In the genomic region with DNA sequence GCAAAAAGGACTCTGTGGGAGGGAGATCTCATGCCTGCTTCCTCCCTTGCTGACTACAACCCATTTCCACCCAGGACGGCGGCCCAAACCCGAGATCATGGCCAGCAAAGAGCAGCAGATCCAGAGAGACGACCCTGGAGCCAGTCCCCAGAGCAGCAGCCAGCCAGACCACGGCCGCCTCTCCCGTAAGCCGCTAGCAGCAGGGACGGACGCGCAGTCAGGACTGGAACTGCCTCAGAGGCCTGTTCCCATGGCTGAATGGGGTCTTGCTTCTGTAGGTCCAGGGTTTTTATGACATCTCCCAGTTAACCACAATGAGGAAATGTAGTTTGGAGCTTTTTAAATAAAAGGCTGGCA, we compare ENCODE assay signal across 21 cellular contexts.
"Had no signal": no experiment of that assay in that cellular context is flagged by ENCODE, and none has a peak within 500 bp of the region (broad histone marks: within the 10 kb centered on the region; RNA-seq: fewer than 3 reads in every experiment).

No MANE protein-coding gene starts in this region.

- H3K27ac Mint-ChIP-seq: activated CD4-positive, alpha-beta T cell treated with anti-CD3 and anti-CD28 coated beads, Interleukin-2, amount 10 ng/mL, durations not matched to agents 7 days and 5 days; activated naive CD8-positive, alpha-beta T cell treated with anti-CD3 and anti-CD28 coated beads, Interleukin-2, amount 10 ng/mL, durations not matched to agents 7 days and 5 days; activated T-helper 17 cell treated with anti-CD3 and anti-CD28 coated beads, Interleukin-2, amount 50 U/mL, for 72 hours; naive thymus-derived CD4-positive, alpha-beta T cell; T-cell had no signal

- H3K4me1 ChIP-seq: colonic mucosa, parathyroid adenoma, right lobe of liver had no signal

- ATAC-seq: activated T-helper 17 cell treated with anti-CD3 and anti-CD28 coated beads, Interleukin-2, amount 50 U/mL, for 72 hours; body of pancreas; heart left ventricle; naive thymus-derived CD4-positive, alpha-beta T cell; right lobe of liver; SK-N-SH treated with all-trans-retinoic acid at 6 μM for 48 hours; stimulated activated effector memory CD8-positive, alpha-beta T cell treated with anti-CD3 and anti-CD28 coated beads, Interleukin-12 subunit alpha, Interleukin-12 subunit beta, amount 100 ng/mL, for 72 hours; T-cell had no signal

- H3K4me3 Mint-ChIP-seq: activated CD4-positive, alpha-beta T cell treated with anti-CD3 and anti-CD28 coated beads, Interleukin-2, amount 10 ng/mL, durations not matched to agents 7 days and 5 days; activated naive CD8-positive, alpha-beta T cell treated with anti-CD3 and anti-CD28 coated beads, Interleukin-2, amount 10 ng/mL, durations not matched to agents 7 days and 5 days; activated T-helper 17 cell treated with anti-CD3 and anti-CD28 coated beads, Interleukin-2, amount 50 U/mL, for 72 hours; central memory CD8-positive, alpha-beta T cell; naive thymus-derived CD4-positive, alpha-beta T cell; stimulated activated effector memory CD8-positive, alpha-beta T cell treated with anti-CD3 and anti-CD28 coated beads, Interleukin-12 subunit alpha, Interleukin-12 subunit beta, amount 100 ng/mL, for 72 hours; T-cell had no signal

- H3K36me3 ChIP-seq: colonic mucosa, right lobe of liver had no signal

- H3K36me3 Mint-ChIP-seq: activated naive CD8-positive, alpha-beta T cell treated with anti-CD3 and anti-CD28 coated beads, Interleukin-2, amount 10 ng/mL, durations not matched to agents 7 days and 5 days; naive thymus-derived CD4-positive, alpha-beta T cell; stimulated activated effector memory CD8-positive, alpha-beta T cell treated with anti-CD3 and anti-CD28 coated beads, Interleukin-12 subunit alpha, Interleukin-12 subunit beta, amount 100 ng/mL, for 72 hours; T-cell had no signal

- H3K4me1 Mint-ChIP-seq: activated T-helper 17 cell treated with anti-CD3 and anti-CD28 coated beads, Interleukin-2, amount 50 U/mL, for 72 hours; central memory CD8-positive, alpha-beta T cell had no signal

- H3K9me3 ChIP-seq: body of pancreas, colonic mucosa, heart left ventricle, right lobe of liver had no signal

- H3K9me3 Mint-ChIP-seq: activated CD4-positive, alpha-beta T cell treated with anti-CD3 and anti-CD28 coated beads, Interleukin-2, amount 10 ng/mL, durations not matched to agents 7 days and 5 days; activated naive CD8-positive, alpha-beta T cell treated with anti-CD3 and anti-CD28 coated beads, Interleukin-2, amount 10 ng/mL, durations not matched to agents 7 days and 5 days; activated T-helper 17 cell treated with anti-CD3 and anti-CD28 coated beads, Interleukin-2, amount 50 U/mL, for 72 hours; central memory CD8-positive, alpha-beta T cell; stimulated activated effector memory CD8-positive, alpha-beta T cell treated with anti-CD3 and anti-CD28 coated beads, Interleukin-12 subunit alpha, Interleukin-12 subunit beta, amount 100 ng/mL, for 72 hours; T-cell had no signal

- H2AFZ ChIP-seq: parathyroid adenoma had no signal

- FAIRE-seq: endometrium, frontal cortex, small intestine had no signal

- H3K79me2 ChIP-seq: parathyroid adenoma had no signal

- H3K27me3 Mint-ChIP-seq: activated CD4-positive, alpha-beta T cell treated with anti-CD3 and anti-CD28 coated beads, Interleukin-2, amount 10 ng/mL, durations not matched to agents 7 days and 5 days had no signal

- H3K4me3 ChIP-seq: body of pancreas, colonic mucosa, heart left ventricle, right lobe of liver had no signal

- H3K27ac ChIP-seq: body of pancreas, colonic mucosa, heart left ventricle, parathyroid adenoma, right lobe of liver had no signal

- H3K9ac ChIP-seq: parathyroid adenoma had no signal

- DNase-seq: activated CD4-positive, alpha-beta T cell treated with anti-CD3 and anti-CD28 coated beads, Interleukin-2, amount 10 ng/mL, durations not matched to agents 7 days and 5 days; activated naive CD4-positive, alpha-beta T cell treated with Interleukin-2 at 50 U/mL for 16 hours; activated naive CD8-positive, alpha-beta T cell treated with anti-CD3 and anti-CD28 coated beads, Interleukin-2, amount 10 ng/mL, durations not matched to agents 7 days and 5 days; body of pancreas; colonic mucosa; erythroblast; heart left ventricle; kidney glomerular epithelial cell; naive thymus-derived CD4-positive, alpha-beta T cell; right lobe of liver; small intestine; stimulated activated CD4-positive, alpha-beta T cell treated with anti-CD3 and anti-CD28 coated beads, Interleukin-4, amount 100 ng/mL, for 1 hour; T-cell; T-helper 9 cell had no signal

- H3K27me3 ChIP-seq: body of pancreas, colonic mucosa, heart left ventricle, right lobe of liver had no signal
